In the genomic region with DNA sequence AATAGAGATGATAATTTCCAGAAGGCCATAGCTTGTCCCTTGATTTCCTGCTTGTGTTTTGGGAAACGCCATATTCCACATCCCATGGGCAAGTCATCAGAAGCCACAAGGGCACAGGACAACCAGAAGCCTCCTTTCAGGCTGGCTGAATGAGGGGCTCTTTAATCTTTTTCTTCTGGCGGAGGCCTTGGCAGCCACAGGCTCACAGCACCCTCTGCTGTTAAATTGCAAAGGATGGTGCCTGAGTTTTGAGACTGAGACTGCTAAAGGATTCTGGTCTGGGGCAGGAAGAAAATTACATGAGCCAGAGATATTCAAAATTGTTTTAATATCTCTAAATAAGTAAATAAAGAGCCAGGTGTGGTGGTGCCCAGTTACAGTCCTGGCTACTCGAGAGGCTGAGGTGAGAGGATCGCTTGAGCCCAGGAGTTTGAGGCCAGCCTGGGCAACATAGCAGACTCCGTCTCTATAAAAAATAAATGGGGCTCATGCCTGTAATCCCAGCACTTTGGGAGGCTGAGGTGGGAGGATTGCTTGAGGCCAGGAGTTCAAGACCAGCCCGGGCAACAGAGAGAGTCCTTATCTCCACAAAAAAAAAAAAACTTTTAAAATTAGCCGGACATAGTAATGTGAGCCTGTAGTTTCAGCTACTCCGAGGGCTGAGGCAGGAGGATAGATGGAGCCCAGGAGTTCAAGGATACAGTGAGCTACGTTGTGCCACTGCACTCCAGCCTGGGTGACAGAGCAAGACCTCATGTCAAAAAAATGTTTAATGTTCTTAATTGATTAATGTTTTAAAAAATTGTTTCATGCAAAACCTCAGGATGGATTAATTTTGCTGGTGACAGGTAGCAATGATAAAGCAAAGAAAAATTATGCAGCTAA, we compare ENCODE assay signal across 8 cellular contexts. TPM values are rescaled to one million over a fixed set of nuclear protein-coding genes. Genes with fewer than 3 reads are reported as not detected.
A peak's percentile ranks its signal among the peaks of the same experiment; 100 is the strongest.
DNase-seq lines count a peak whose midpoint lies in the region; ATAC-seq, FAIRE-seq and TF ChIP-seq lines count a peak whose summit lies in the region.

No MANE protein-coding gene starts in this region.

- intact Hi-C loops in kidney (cut with DNase I) = no loop called here

- no peaks in the 10 kb centered on the region for H3K27me3 ChIP-seq in brain microvascular endothelial cell (replicated peaks)

- H3K9ac ChIP-seq in kidney (ENCODE audit: low read length in 2 of 2) = no peak overlapping the region

- in situ Hi-C loops in KBM-7 (cut with MboI; ENCODE audit: low pct_unique_long_range_greater_than_20kb, low sequenced_read_pairs) (loop anchor here (25.0 kb wide), 2 partner anchors 101 to 351 kb away; partner anchors contain the start of genes AOC2, PSMC3IP and PSME3), brain microvascular endothelial cell (cut with HindIII; ENCODE audit: low pct_ligation_motif_present, low sequenced_read_pairs) (no loop called here)

- peaks cover 4 to 10% of the 10 kb centered on the region in 2 donors for H3K27me3 Mint-ChIP-seq in stimulated activated naive B cell treated with anti-CD40 and anti-IgM and Interleukin-4, amounts not matched to agents 10 μg/mL and 1 μg/mL and 100 μg/mL, for 72 hours

- H3K9me3 Mint-ChIP-seq in stimulated activated naive B cell treated with anti-CD40 and anti-IgM and Interleukin-4, amounts not matched to agents 10 μg/mL and 1 μg/mL and 100 μg/mL, for 72 hours = no peaks in the 10 kb centered on the region

- H3K9me3 ChIP-seq in kidney (ENCODE audit: control insufficient read depth in 1 of 2, low read length in 2 of 2) = no peaks in the 10 kb centered on the region

- H3K27ac ChIP-seq in brain microvascular endothelial cell (no peak overlapping the region), kidney (ENCODE audit: low read depth in 2 of 2, low read length in 2 of 2) (no peak overlapping the region)

- H3K4me1 ChIP-seq in kidney (ENCODE audit: control insufficient read depth in 1 of 2, insufficient read depth in 1 of 2, low read depth in 1 of 2, low read length in 2 of 2) = no peaks in the 10 kb centered on the region

- H3K4me3 Mint-ChIP-seq in stimulated activated naive B cell treated with anti-CD40 and anti-IgM and Interleukin-4, amounts not matched to agents 10 μg/mL and 1 μg/mL and 100 μg/mL, for 72 hours = no peak overlapping the region

- H3K27ac Mint-ChIP-seq in stimulated activated naive B cell treated with anti-CD40 and anti-IgM and Interleukin-4, amounts not matched to agents 10 μg/mL and 1 μg/mL and 100 μg/mL, for 72 hours = peak overlapping the region; percentile 14

- no peak for FAIRE-seq in kidney (lab: Jason Lieb, UNC)

- no peaks in the 10 kb centered on the region for H3K36me3 Mint-ChIP-seq in stimulated activated naive B cell treated with anti-CD40 and anti-IgM and Interleukin-4, amounts not matched to agents 10 μg/mL and 1 μg/mL and 100 μg/mL, for 72 hours

- DNase-seq in EH (ENCODE audit: low read depth) (peak; percentile 69), KBM-7 (peak; percentile 74), RPMI7951 (ENCODE audit: low read depth) (peak; percentile 56), brain microvascular endothelial cell (peak; percentile 56), kidney (no peak)
- peak; percentile 2 for DNase-seq in stimulated activated naive B cell treated with anti-CD40 and anti-IgM and Interleukin-4, amounts not matched to agents 10 μg/mL and 1 μg/mL and 100 μg/mL, for 72 hours

- no peaks in the 10 kb centered on the region for H3K36me3 ChIP-seq in brain microvascular endothelial cell (replicated peaks)
- no peaks in the 10 kb centered on the region for H3K36me3 ChIP-seq in kidney (ENCODE audit: control insufficient read depth in 1 of 2, insufficient read depth in 2 of 2, low read length in 2 of 2)

- no peak for TF ChIP-seq POLR2A in GM18505 (IDR thresholded peaks at IDR 0.05; ENCODE audit: borderline replicate concordance, extremely low read depth, insufficient read depth, insufficient read length)

- ATAC-seq in stimulated activated naive B cell treated with anti-CD40 and anti-IgM and Interleukin-4, amounts not matched to agents 10 μg/mL and 1 μg/mL and 100 μg/mL, for 72 hours (replicated peaks) = peak; percentile 70 to 73
- ATAC-seq in GM18505 (IDR thresholded peaks at IDR 0.05; ENCODE audit: unreplicated experiment) = no peak
- ATAC-seq in HG03432 (IDR thresholded peaks at IDR 0.05; ENCODE audit: unreplicated experiment) = no peak

- H3K4me1 Mint-ChIP-seq in stimulated activated naive B cell treated with anti-CD40 and anti-IgM and Interleukin-4, amounts not matched to agents 10 μg/mL and 1 μg/mL and 100 μg/mL, for 72 hours = no peaks in the 10 kb centered on the region

- no peak overlapping the region for H3K4me3 ChIP-seq in brain microvascular endothelial cell (ENCODE audit: low read depth, low read length)
- H3K4me3 ChIP-seq in kidney (ENCODE audit: low read length in 2 of 2) = no peak overlapping the region

- TF ChIP-seq CTCF in brain microvascular endothelial cell (IDR thresholded peaks at IDR 0.05; ENCODE audit: low read depth, low read length, missing control alignments) = peak; percentile 84
- peak; percentile 84 for TF ChIP-seq CTCF in kidney (IDR thresholded peaks at IDR 0.05; ENCODE audit: borderline replicate concordance, extremely low read depth, insufficient read depth)

RNA-seq across cellular contexts. Expression of gene AARSD1, which starts 26.3 kb away (rescaled TPM):
- total RNA-seq in RPMI7951 (2014; rRNA removed; shearing (Covaris generic)) = 20.3 and 22.7 TPM in 2 replicates
- 35.8 TPM for total RNA-seq in kidney
- 45.6 TPM for polyA plus RNA-seq in kidney (ENCODE audit: insufficient read depth, low read depth, low replicate concordance)

RNA-seq across cellular contexts. Expression of gene G6PC1, which starts 37.4 kb away (rescaled TPM):
- not detected in 2 replicates for total RNA-seq in RPMI7951 (2014; rRNA removed; shearing (Covaris generic))
- 0.16 TPM for total RNA-seq in kidney
- 10.5 TPM for polyA plus RNA-seq in kidney (ENCODE audit: insufficient read depth, low read depth, low replicate concordance)

RNA-seq across cellular contexts. Expression of gene PTGES3L, which starts 41.9 kb away (rescaled TPM):
- 2.0 and 2.3 TPM in 2 replicates for total RNA-seq in RPMI7951 (2014; rRNA removed; shearing (Covaris generic))
- 0.85 TPM for total RNA-seq in kidney
- polyA plus RNA-seq in kidney (ENCODE audit: insufficient read depth, low read depth, low replicate concordance) = 1.2 TPM

RNA-seq across cellular contexts. Expression of gene RUNDC1, which starts 42.4 kb away (rescaled TPM):
- 4.7 and 5.0 TPM in 2 replicates for total RNA-seq in RPMI7951 (2014; rRNA removed; shearing (Covaris generic))
- total RNA-seq in kidney = 19.5 TPM
- polyA plus RNA-seq in kidney (ENCODE audit: insufficient read depth, low read depth, low replicate concordance) = 10.1 TPM

Comparison
In these comparisons a context has a peak if more than half of its experiments do, and no peak if none do; other contexts are left out.
1. ATAC-seq: peak in stimulated activated naive B cell treated with anti-CD40 and anti-IgM and Interleukin-4, amounts not matched to agents 10 μg/mL and 1 μg/mL and 100 μg/mL, for 72 hours (2 of 2); none in GM18505 (single experiment) and HG03432 (single experiment).